8 cellular contexts compared by ENCODE assay signal in genomic region chr12:95003213-95003920, GRCh38. TPM values are rescaled to one million over a fixed set of nuclear protein-coding genes. Genes with fewer than 3 reads are reported as not detected.
A peak's percentile ranks its signal among the peaks of the same experiment; 100 is the strongest.
DNase-seq lines count a peak whose midpoint lies in the region; ATAC-seq and TF ChIP-seq lines count a peak whose summit lies in the region.

TSS of gene NDUFA12 (minus strand) at chr12:95003697. CDS start at chr12:95003680, 17 bp downstream.

- peak within 1 kb of the TSS; percentile 86 for H3K27ac ChIP-seq in RWPE1

- H3K27me3 Mint-ChIP-seq in activated T-helper 2 cell treated with anti-CD3 and anti-CD28 coated beads, Interferon-gamma antibody, Interleukin-2, Interleukin-4, amounts not matched to agents 10 μg/mL and 5 μg/mL and 100 μg/mL, durations not matched to agents 14 hours and 24 hours and 36 hours (ENCODE audit: low read depth): no peaks in the 10 kb centered on the region
- H3K27me3 Mint-ChIP-seq in natural killer cell treated with Interleukin-12 subunit alpha and Interleukin-12 subunit beta and Interleukin-15 and Interleukin-18, amount 100 ng/mL, for 72 hours: no peaks in the 10 kb centered on the region

- intact Hi-C loops in activated T-helper 2 cell treated with anti-CD3 and anti-CD28 coated beads, Interferon-gamma antibody, Interleukin-2, Interleukin-4, amounts not matched to agents 10 μg/mL and 5 μg/mL and 100 μg/mL, durations not matched to agents 14 hours and 24 hours and 36 hours (cut with micrococcal nuclease): loop anchor here (2.0 to 5.0 kb wide), 4 partner anchors 61 to 361 kb away; partner anchors contain the start of genes FGD6, NR2C1 and VEZT

- H3K9me3 Mint-ChIP-seq in activated T-helper 2 cell treated with anti-CD3 and anti-CD28 coated beads, Interferon-gamma antibody, Interleukin-2, Interleukin-4, amounts not matched to agents 10 μg/mL and 5 μg/mL and 100 μg/mL, durations not matched to agents 14 hours and 24 hours and 36 hours: peaks cover 27% of the 10 kb centered on the region
- peaks cover 8% of the 10 kb centered on the region for H3K9me3 Mint-ChIP-seq in natural killer cell treated with Interleukin-12 subunit alpha and Interleukin-12 subunit beta and Interleukin-15 and Interleukin-18, amount 100 ng/mL, for 72 hours

- peak within 1 kb of the TSS; percentile 90 for H3K4me3 Mint-ChIP-seq in activated T-helper 2 cell treated with anti-CD3 and anti-CD28 coated beads, Interferon-gamma antibody, Interleukin-2, Interleukin-4, amounts not matched to agents 10 μg/mL and 5 μg/mL and 100 μg/mL, durations not matched to agents 14 hours and 24 hours and 36 hours (ENCODE audit: low read depth)
- peak within 1 kb of the TSS; percentile 79 for H3K4me3 Mint-ChIP-seq in natural killer cell treated with Interleukin-12 subunit alpha and Interleukin-12 subunit beta and Interleukin-15 and Interleukin-18, amount 100 ng/mL, for 72 hours

- TF ChIP-seq CTCF in LNCaP clone FGC (IDR thresholded peaks at IDR 0.05; ENCODE audit: control insufficient read depth, extremely low read depth, insufficient read depth) (no peak), RWPE1 (conservative IDR thresholded peaks at IDR 0.05; ENCODE audit: low read depth) (no peak), fibroblast of pulmonary artery (IDR thresholded peaks at IDR 0.05; ENCODE audit: low read length, missing control alignments) (no peak)

- peak within 1 kb of the TSS; percentile 84 for H3K27ac Mint-ChIP-seq in activated T-helper 2 cell treated with anti-CD3 and anti-CD28 coated beads, Interferon-gamma antibody, Interleukin-2, Interleukin-4, amounts not matched to agents 10 μg/mL and 5 μg/mL and 100 μg/mL, durations not matched to agents 14 hours and 24 hours and 36 hours
- H3K27ac Mint-ChIP-seq in natural killer cell treated with Interleukin-12 subunit alpha and Interleukin-12 subunit beta and Interleukin-15 and Interleukin-18, amount 100 ng/mL, for 72 hours: peak within 1 kb of the TSS; percentile 80 to 97

- POLR2A ChIA-PET in RWPE1 (lab: Yijun Ruan, JAX; ENCODE audit: low non-redundant PET): interaction anchor here (0.8 to 0.9 kb wide), 2 partner anchors 12 to 14 kb away, joined by 3 to 4 read pairs; no protein-coding TSS in a partner anchor

- H3K36me3 Mint-ChIP-seq in activated T-helper 2 cell treated with anti-CD3 and anti-CD28 coated beads, Interferon-gamma antibody, Interleukin-2, Interleukin-4, amounts not matched to agents 10 μg/mL and 5 μg/mL and 100 μg/mL, durations not matched to agents 14 hours and 24 hours and 36 hours (ENCODE audit: low read depth): peaks cover 37% of the 10 kb centered on the region
- peaks cover 12% of the 10 kb centered on the region for H3K36me3 Mint-ChIP-seq in natural killer cell treated with Interleukin-12 subunit alpha and Interleukin-12 subunit beta and Interleukin-15 and Interleukin-18, amount 100 ng/mL, for 72 hours

- CTCF ChIA-PET in RWPE1 (lab: Yijun Ruan, JAX): interaction anchor here (0.6 kb wide), 1 partner anchor 457 kb away, joined by 3 read pairs; no protein-coding TSS in a partner anchor

- peaks cover 27% of the 10 kb centered on the region for H3K4me1 Mint-ChIP-seq in activated T-helper 2 cell treated with anti-CD3 and anti-CD28 coated beads, Interferon-gamma antibody, Interleukin-2, Interleukin-4, amounts not matched to agents 10 μg/mL and 5 μg/mL and 100 μg/mL, durations not matched to agents 14 hours and 24 hours and 36 hours (ENCODE audit: low read depth)
- peaks cover 32 to 38% of the 10 kb centered on the region in 2 donors for H3K4me1 Mint-ChIP-seq in natural killer cell treated with Interleukin-12 subunit alpha and Interleukin-12 subunit beta and Interleukin-15 and Interleukin-18, amount 100 ng/mL, for 72 hours (ENCODE audit: low read depth in 2 of 2)

- ATAC-seq in natural killer cell treated with Interleukin-12 subunit alpha and Interleukin-12 subunit beta and Interleukin-15 and Interleukin-18, amount 100 ng/mL, for 72 hours: peak; percentile 100
- peak; percentile 98 for ATAC-seq in stimulated activated naive CD8-positive, alpha-beta T cell treated with anti-CD3 and anti-CD28 coated beads, Interleukin-15, Interleukin-2, amounts not matched to agents 100 U/mL and 50 U/mL, for 24 hours

- peak within 1 kb of the TSS; percentile 99 for H3K4me3 ChIP-seq in LNCaP clone FGC (ENCODE audit: low read depth, low read length)
- peak within 1 kb of the TSS; percentile 70 for H3K4me3 ChIP-seq in fibroblast of pulmonary artery (replicated peaks; ENCODE audit: low read depth, low read length)

- DNase-seq in Daoy (ENCODE audit: low read depth) (peak; percentile 99), GOT3 (lab: John Stamatoyannopoulos, UW) (peak; percentile 60), LNCaP clone FGC (ENCODE audit: low read depth) (peak; percentile 93), RWPE1 (ENCODE audit: low spot score) (peak; percentile 95), fibroblast of pulmonary artery (ENCODE audit: low read depth) (peak; percentile 98)
- peak; percentile 92 for DNase-seq in activated T-helper 2 cell treated with anti-CD3 and anti-CD28 coated beads, Interferon-gamma antibody, Interleukin-2, Interleukin-4, amounts not matched to agents 10 μg/mL and 5 μg/mL and 100 μg/mL, durations not matched to agents 14 hours and 24 hours and 36 hours (ENCODE audit: low spot score)
- DNase-seq in natural killer cell treated with Interleukin-12 subunit alpha and Interleukin-12 subunit beta and Interleukin-15 and Interleukin-18, amount 100 ng/mL, for 72 hours (ENCODE audit: low spot score): peak; percentile 98
- peak; percentile 96 for DNase-seq in stimulated activated naive CD8-positive, alpha-beta T cell treated with anti-CD3 and anti-CD28 coated beads, Interleukin-15, Interleukin-2, amounts not matched to agents 100 U/mL and 50 U/mL, for 24 hours

RNA-seq across cellular contexts. Expression of gene NDUFA12, which starts in this region (rescaled TPM):
- 376 and 379 TPM in 2 replicates for total RNA-seq in Daoy (2014; rRNA removed; shearing (Covaris generic))
- 117 and 118 TPM in 2 replicates for total RNA-seq in activated T-helper 2 cell treated with anti-CD3 and anti-CD28 coated beads, Interferon-gamma antibody, Interleukin-2, Interleukin-4, amounts not matched to agents 10 μg/mL and 5 μg/mL and 100 μg/mL, durations not matched to agents 14 hours and 24 hours and 36 hours
- 100 to 1,000 TPM in 1 of 2 donors, 10 to 100 TPM in 1; 53.3 to 161 TPM for total RNA-seq in natural killer cell treated with Interleukin-12 subunit alpha and Interleukin-12 subunit beta and Interleukin-15 and Interleukin-18, amount 100 ng/mL, for 72 hours

Comparison
In these comparisons a context has a peak if more than half of its experiments do, and no peak if none do; other contexts are left out.
1. Peak in every context shown above with its lines: DNase-seq, ATAC-seq, H3K4me3 ChIP-seq and H3K27ac ChIP-seq.